Comparison of ENCODE assay signal across 14 cellular contexts in the genomic region with DNA sequence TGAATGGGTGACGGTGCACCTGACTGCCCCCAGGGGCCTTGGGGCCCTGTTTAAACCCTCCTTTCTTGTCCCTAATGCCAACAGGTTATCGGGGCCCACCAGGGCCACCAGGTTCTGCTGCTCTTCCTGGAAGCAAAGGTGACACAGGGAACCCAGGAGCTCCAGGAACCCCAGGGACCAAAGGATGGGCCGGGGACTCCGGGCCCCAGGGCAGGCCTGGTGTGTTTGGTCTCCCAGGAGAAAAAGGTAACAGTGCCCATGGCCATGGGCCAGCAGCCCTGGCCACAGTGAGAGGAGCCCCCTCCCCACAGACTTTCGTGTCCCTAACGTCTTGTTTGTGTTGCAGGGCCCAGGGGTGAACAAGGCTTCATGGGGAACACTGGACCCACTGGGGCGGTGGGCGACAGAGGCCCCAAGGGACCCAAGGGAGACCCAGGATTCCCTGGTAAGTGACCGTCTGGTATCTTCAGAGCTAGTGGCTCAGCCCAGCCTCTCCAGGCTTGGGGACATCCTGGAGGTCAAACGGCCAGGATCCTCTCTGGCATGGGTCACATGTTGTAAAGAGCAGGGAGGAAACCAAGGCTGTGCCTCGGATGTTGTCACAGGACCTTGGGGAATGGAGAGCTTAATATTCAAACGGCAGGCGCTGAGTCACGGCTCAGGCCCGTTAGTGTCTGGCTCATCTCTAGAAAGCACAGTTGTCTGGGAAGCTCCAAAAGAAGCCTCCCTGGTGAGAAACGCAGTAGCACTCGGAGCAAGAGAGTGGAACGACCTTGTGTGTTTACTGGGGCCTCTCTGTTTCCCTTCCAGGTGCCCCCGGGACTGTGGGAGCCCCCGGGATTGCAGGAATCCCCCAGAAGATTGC. TPM values are rescaled to one million over a fixed set of nuclear protein-coding genes. Genes with fewer than 3 reads are reported as not detected.
DNase-seq lines count a peak whose midpoint lies in the region; ATAC-seq, FAIRE-seq and TF ChIP-seq lines count a peak whose summit lies in the region.
"Had no signal": no experiment of that assay in that cellular context is flagged by ENCODE, and none has a peak within 500 bp of the region (broad histone marks: within the 10 kb centered on the region; RNA-seq: fewer than 3 reads in every experiment).

No MANE protein-coding gene starts in this region.

- intact Hi-C loops in Caco-2 (cut with micrococcal nuclease; ENCODE audit: unreplicated experiment), result no loop called here

- H3K14ac ChIP-seq in H1 (ENCODE audit: insufficient read length) (no peak overlapping the region), trophoblast cell (ENCODE audit: low read length) (peak overlapping the region; percentile 81)

- H3K9me3 Mint-ChIP-seq in Caco-2 (ENCODE audit: unreplicated experiment), result peaks cover 25% of the 10 kb centered on the region
- H3K9me3 Mint-ChIP-seq: activated naive CD8-positive, alpha-beta T cell treated with anti-CD3 and anti-CD28 coated beads, Interleukin-2, amount 10 ng/mL, durations not matched to agents 7 days and 5 days had no signal

- no peak overlapping the region for H2BK120ac ChIP-seq in H1 (replicated peaks; ENCODE audit: low read depth, low read length)
- H2BK120ac ChIP-seq in trophoblast cell (ENCODE audit: insufficient read depth, low read length, poor library complexity), result no peak overlapping the region

- H3K27ac ChIP-seq in Karpas-422 (ENCODE audit: low read length), result no peak overlapping the region
- H3K27ac ChIP-seq in H1 (ENCODE audit: low read depth, low read length), result peak overlapping the region; percentile 44; the same call in 1 of the 2 replicates
- H3K27ac ChIP-seq in trophoblast cell (ENCODE audit: low read depth, low read length), result peak overlapping the region; percentile 60

- H3K9ac ChIP-seq in Karpas-422 (ENCODE audit: low read length) (no peak overlapping the region), H1 (replicated peaks in 1 of 4; ENCODE audit: extremely low read depth in 1 of 4, low read depth in 3 of 4, low read length in 3 of 4) (no peak overlapping the region), trophoblast cell (ENCODE audit: low read length) (no peak overlapping the region)

- H4K5ac ChIP-seq in H1 (ENCODE audit: insufficient read length, low read depth, low read length), result no peak overlapping the region

- H3K36me3 ChIP-seq in Caco-2 (ENCODE audit: control insufficient read depth, insufficient read depth, low read length) (no peaks in the 10 kb centered on the region), Karpas-422 (ENCODE audit: insufficient read depth, low read length) (no peaks in the 10 kb centered on the region), H1 (ENCODE audit: control insufficient read depth in 2 of 4, insufficient read depth in 4 of 4, low read length in 3 of 4) (peaks cover 5 to 50% (median 28%) of the 10 kb centered on the region in 4 experiments; a peak in 7 of 8 replicates), trophoblast cell (ENCODE audit: control insufficient read depth in 1 of 2, insufficient read depth in 2 of 2, low read length in 2 of 2) (peaks cover 74 to 89% of the 10 kb centered on the region in 2 experiments)

- no peak overlapping the region for H3K23ac ChIP-seq in H1 (ENCODE audit: insufficient read length)
- no peak overlapping the region for H3K23ac ChIP-seq in trophoblast cell (ENCODE audit: low read length)

- no peak overlapping the region for H3K4ac ChIP-seq in H1 (replicated peaks; ENCODE audit: insufficient read length, low read depth, low read length)
- H3K4ac ChIP-seq in trophoblast cell (ENCODE audit: low read depth, low read length), result peak overlapping the region; percentile 73

- H2AK5ac ChIP-seq in H1 (ENCODE audit: low read depth, low read length) (no peak overlapping the region), trophoblast cell (ENCODE audit: low read length) (peak overlapping the region; percentile 66)

- CTCF ChIA-PET in Caco-2 (lab: Charles Lee) (no interaction called here), H1 (lab: Charles Lee; ENCODE audit: partially characterized antibody) (interaction anchor here (0.7 to 1.9 kb wide), 5 partner anchors 7 to 284 kb away, joined by 3 to 5 read pairs (median 3); no protein-coding TSS in a partner anchor)

- BruUV-seq in Caco-2 (replicated peaks; lab: Mats Ljungman, UMichigan), result no TSS peak

- TF ChIP-seq RAD21 in H1 (IDR thresholded peaks at IDR 0.05 in 1 of 2, conservative IDR thresholded peaks at IDR 0.05 in 1 of 2; ENCODE audit: low read depth in 2 of 2, low read length in 2 of 2), result no peak

- H3K23me2 ChIP-seq in H1 (ENCODE audit: low read depth, low read length), result no peaks in the 10 kb centered on the region

- peaks cover 9% of the 10 kb centered on the region; the same call in 1 of the 2 replicates for H4K20me1 ChIP-seq in Karpas-422 (ENCODE audit: insufficient read depth, low read depth, low read length)
- H4K20me1 ChIP-seq in H1 (replicated peaks in 1 of 2; ENCODE audit: control insufficient read depth in 1 of 2, insufficient read depth in 2 of 2, low read length in 2 of 2), result no peaks in the 10 kb centered on the region

- 0 out of 2 replicates have a peak overlapping the region, but pooled peaks have one; percentile 24 for H2BK5ac ChIP-seq in H1 (ENCODE audit: low read depth, low read length)
- peak overlapping the region; percentile 45 for H2BK5ac ChIP-seq in trophoblast cell (ENCODE audit: low read depth, low read length, poor library complexity)

- peaks cover 27% of the 10 kb centered on the region for H3K4me1 ChIP-seq in Caco-2
- peaks cover 8% of the 10 kb centered on the region for H3K4me1 ChIP-seq in Karpas-422 (ENCODE audit: low read length)
- no peaks in the 10 kb centered on the region for H3K4me1 ChIP-seq in H1 (replicated peaks in 1 of 4; ENCODE audit: control insufficient read depth in 3 of 4, insufficient read depth in 4 of 4, low read length in 3 of 4)
- peaks cover 3 to 12% of the 10 kb centered on the region in 2 experiments for H3K4me1 ChIP-seq in trophoblast cell (ENCODE audit: control insufficient read depth in 1 of 2, insufficient read depth in 2 of 2, low read length in 2 of 2)

- H2AFZ ChIP-seq in Karpas-422 (ENCODE audit: low read length), result no peak overlapping the region
- H2AFZ ChIP-seq in H1 (ENCODE audit: low read length), result no peak overlapping the region
- no peak overlapping the region for H2AFZ ChIP-seq in trophoblast cell (ENCODE audit: insufficient read depth, low read length, poor library complexity)

- H4K91ac ChIP-seq in H1 (replicated peaks; ENCODE audit: insufficient read length, low read length) (no peak overlapping the region), trophoblast cell (ENCODE audit: low read depth, low read length) (peak overlapping the region; percentile 79)

- no peak overlapping the region for H2BK20ac ChIP-seq in H1 (ENCODE audit: low read length)

- H3K27me3 Mint-ChIP-seq in Caco-2 (ENCODE audit: insufficient read depth, unreplicated experiment), result no peaks in the 10 kb centered on the region

- H2BK12ac ChIP-seq in H1 (ENCODE audit: low read depth, low read length), result no peak overlapping the region
- peak overlapping the region; percentile 46 for H2BK12ac ChIP-seq in trophoblast cell (ENCODE audit: low read length)

- no peak overlapping the region for H4K12ac ChIP-seq in trophoblast cell (ENCODE audit: low read depth, low read length)

- peaks cover 34% of the 10 kb centered on the region for H3K4me1 Mint-ChIP-seq in Caco-2 (ENCODE audit: low read depth, unreplicated experiment)
- H3K4me1 Mint-ChIP-seq: activated naive CD8-positive, alpha-beta T cell treated with anti-CD3 and anti-CD28 coated beads, Interleukin-2, amount 10 ng/mL, durations not matched to agents 7 days and 5 days; CD4-positive, alpha-beta memory T cell had no signal

- H3K79me1 ChIP-seq in H1 (ENCODE audit: low read depth, low read length), result no peaks in the 10 kb centered on the region; the same call in 1 of the 2 replicates
- H3K79me1 ChIP-seq in trophoblast cell (ENCODE audit: low read length), result peaks cover 7% of the 10 kb centered on the region

- H3K56ac ChIP-seq in H1 (replicated peaks; ENCODE audit: insufficient read length, low read depth, low read length), result no peak overlapping the region

- H3K27ac Mint-ChIP-seq in Caco-2 (ENCODE audit: unreplicated experiment), result peak overlapping the region; percentile 70
- H3K27ac Mint-ChIP-seq: activated naive CD8-positive, alpha-beta T cell treated with anti-CD3 and anti-CD28 coated beads, Interleukin-2, amount 10 ng/mL, durations not matched to agents 7 days and 5 days; CD4-positive, alpha-beta memory T cell had no signal

- H3K27me3 ChIP-seq in Caco-2 (replicated peaks; ENCODE audit: control insufficient read depth, insufficient read depth, low read length) (no peaks in the 10 kb centered on the region), Karpas-422 (ENCODE audit: low read length) (no peaks in the 10 kb centered on the region), H1 (replicated peaks in 1 of 4; ENCODE audit: control insufficient read depth in 3 of 4, extremely low read depth in 1 of 4, insufficient read depth in 3 of 4, low read length in 3 of 4) (no peaks in the 10 kb centered on the region; a peak in 1 of 7 replicates), trophoblast cell (ENCODE audit: insufficient read depth, low read length) (no peaks in the 10 kb centered on the region)

- H3K4me3 Mint-ChIP-seq in Caco-2 (ENCODE audit: unreplicated experiment), result no peak overlapping the region
- H3K4me3 Mint-ChIP-seq: activated naive CD8-positive, alpha-beta T cell treated with anti-CD3 and anti-CD28 coated beads, Interleukin-2, amount 10 ng/mL, durations not matched to agents 7 days and 5 days; CD4-positive, alpha-beta memory T cell had no signal

- TF ChIP-seq CTCF in Caco-2 (IDR thresholded peaks at IDR 0.05; ENCODE audit: insufficient read depth in 1 of 2, low read depth in 1 of 2, low read length in 1 of 2, severe bottlenecking in 1 of 2, unreplicated experiment in 1 of 2) (no peak), H1 (IDR thresholded peaks at IDR 0.05; ENCODE audit: control extremely low read depth in 1 of 3, insufficient read depth in 1 of 3, low read depth in 1 of 3, low read length in 3 of 3) (no peak)

- TF ChIP-seq EP300 in H1 (IDR thresholded peaks at IDR 0.05; ENCODE audit: borderline replicate concordance in 1 of 2, low read depth in 2 of 2, low read length in 2 of 2), result no peak

- H3K4me2 ChIP-seq in Karpas-422 (ENCODE audit: low read depth, low read length, poor library complexity, severe bottlenecking), result no peak overlapping the region
- H3K4me2 ChIP-seq in H1 (ENCODE audit: insufficient read depth in 1 of 2, low read depth in 2 of 2, low read length in 2 of 2), result no peak overlapping the region
- H3K4me2 ChIP-seq in trophoblast cell (ENCODE audit: low read length), result no peak overlapping the region

- H3K9me2 ChIP-seq in Karpas-422 (replicated peaks; ENCODE audit: insufficient read depth, low read length), result no peaks in the 10 kb centered on the region

- H4K8ac ChIP-seq in H1 (ENCODE audit: extremely low read depth, insufficient read depth, low read length), result peak overlapping the region; percentile 51; the same call in 1 of the 2 replicates
- peak overlapping the region; percentile 56 for H4K8ac ChIP-seq in trophoblast cell (ENCODE audit: low read depth, low read length)

- FAIRE-seq in H1 (lab: Jason Lieb, UNC), result no peak

- DNase-seq in Caco-2 (no peak), Karpas-422 (peak; percentile 74), H1 (ENCODE audit: low read depth in 1 of 2, low spot score in 2 of 2) (no peak), trophoblast cell (no peak), DMS79 (lab: John Stamatoyannopoulos, UW) (no peak), cerebellar cortex (ENCODE audit: low spot score) (no peak)
- no peak for DNase-seq in activated CD4-positive, CD25-positive, alpha-beta regulatory T cell treated with anti-CD3 and anti-CD28 coated beads, Interleukin-2, amount 50 U/mL, for 72 hours
- DNase-seq: activated naive CD8-positive, alpha-beta T cell treated with anti-CD3 and anti-CD28 coated beads, Interleukin-2, amount 10 ng/mL, durations not matched to agents 7 days and 5 days; activated T-cell treated with anti-CD3 and anti-CD28 coated beads for 4 hours; CD4-positive, alpha-beta memory T cell; cortex of kidney; stimulated activated CD4-positive, alpha-beta T cell treated with anti-CD3 and anti-CD28 coated beads, Interleukin-2, amount 100 ng/mL, for 48 hours had no signal

- H3K9me3 ChIP-seq in Caco-2 (peaks cover 10% of the 10 kb centered on the region; the same call in 1 of the 2 replicates), Karpas-422 (ENCODE audit: low read length) (no peaks in the 10 kb centered on the region), H1 (ENCODE audit: insufficient read depth in 2 of 2, low read depth in 1 of 2, low read length in 1 of 2) (no peaks in the 10 kb centered on the region), trophoblast cell (ENCODE audit: insufficient read depth, low read depth, low read length) (peaks cover 6% of the 10 kb centered on the region)

- no peak for ATAC-seq in HG02870 (IDR thresholded peaks at IDR 0.05; ENCODE audit: unreplicated experiment)
- ATAC-seq: activated CD4-positive, CD25-positive, alpha-beta regulatory T cell treated with anti-CD3 and anti-CD28 coated beads, Interleukin-2, amount 50 U/mL, for 24 hours had no signal

- POLR2A ChIA-PET in Caco-2 (lab: Charles Lee), result no interaction called here
- POLR2A ChIA-PET in H1 (lab: Charles Lee; ENCODE audit: partially characterized antibody), result interaction anchor here (0.6 to 1.0 kb wide), 2 partner anchors 17 to 100 kb away, joined by 4 to 5 read pairs; no protein-coding TSS in a partner anchor

- H3K79me2 ChIP-seq in Karpas-422 (ENCODE audit: low read length) (no peaks in the 10 kb centered on the region), H1 (ENCODE audit: control insufficient read depth in 1 of 2, insufficient read depth in 2 of 2, low read length in 2 of 2) (no peaks in the 10 kb centered on the region), trophoblast cell (ENCODE audit: control insufficient read depth, insufficient read depth, low read length, poor library complexity) (no peaks in the 10 kb centered on the region)

- WGBS in H1 (ENCODE audit: extremely low coverage in 1 of 2, insufficient coverage in 1 of 2, insufficient read length in 1 of 2, insufficient replicate concordance in 2 of 2, low coverage in 1 of 2, low lambda C conversion rate in 2 of 2, missing lambda C conversion rate in 1 of 2), 2 experiments, result 93% methylated on average over 19 of the region's 20 CpGs; no CpG with 5 or more reads in 1 of the 2 experiments
- whole genome bisulfite sequencing in trophoblast cell (ENCODE audit: extremely low coverage, insufficient coverage, insufficient read length), result no CpG with 5 or more reads among the region's 20 CpGs

- peaks cover 56% of the 10 kb centered on the region for H3K36me3 Mint-ChIP-seq in Caco-2 (ENCODE audit: insufficient read depth, unreplicated experiment)
- H3K36me3 Mint-ChIP-seq: activated naive CD8-positive, alpha-beta T cell treated with anti-CD3 and anti-CD28 coated beads, Interleukin-2, amount 10 ng/mL, durations not matched to agents 7 days and 5 days; CD4-positive, alpha-beta memory T cell had no signal

- no peak for TF ChIP-seq POLR2A in H1 (IDR thresholded peaks at IDR 0.05; ENCODE audit: control extremely low read depth in 1 of 2, low read depth in 2 of 2, low read length in 2 of 2)

- H3K4me3 ChIP-seq in Caco-2 (ENCODE audit: low read depth, low read length), result no peak overlapping the region
- no peak overlapping the region for H3K4me3 ChIP-seq in Karpas-422 (ENCODE audit: low read length)
- H3K4me3 ChIP-seq in H1 (ENCODE audit: extremely low read depth in 1 of 4, insufficient read depth in 2 of 4, low read depth in 3 of 4, low read length in 4 of 4), result no peak overlapping the region
- H3K4me3 ChIP-seq in trophoblast cell (ENCODE audit: low read depth, low read length), result no peak overlapping the region

- H2BK15ac ChIP-seq in H1 (ENCODE audit: low read length), result no peak overlapping the region

- H3K18ac ChIP-seq in H1 (ENCODE audit: extremely low read depth, low read length), result no peak overlapping the region
- peak overlapping the region; percentile 72 for H3K18ac ChIP-seq in trophoblast cell (ENCODE audit: low read length)

RNA-seq across cellular contexts. Expression of a gene that starts 58.3 kb away (rescaled TPM):
- 37.9 and 40.1 TPM in 2 replicates for total RNA-seq in Caco-2 (2022)
- 0.79 TPM in 1 of 2 replicates, not detected in the other for total RNA-seq in Karpas-422 (2014; rRNA removed; shearing (Covaris generic); ENCODE audit: low replicate concordance)
- 24.7 and 27.9 TPM in 2 replicates for total RNA-seq in H1 (2021; fragmentation: NEBNext Ultra II Directional; extraction: Animal tissue kit (Norgen Biotek cat#: 25700))
- polyA plus RNA-seq in H1 (2011; rRNA removed), result 14.8 and 21.5 TPM in 2 replicates
- 23.6 TPM for polyA plus RNA-seq in H1 (2011; cell fraction: cytosol; rRNA removed)
- polyA plus RNA-seq in H1 (2011; cell fraction: nucleus; rRNA removed), result 14.3 TPM
- 17.1 to 20.8 TPM (median 17.7 TPM) in 4 replicates for polyA plus RNA-seq in H1 (2012, experiment 1 of 2)
- 24.0 TPM for polyA plus RNA-seq in H1 (2012, experiment 2 of 2)
- 16.4 TPM for polyA plus RNA-seq in H1 (2013, experiment 1 of 2)
- polyA plus RNA-seq in H1 (2013, experiment 2 of 2), result 16.1 TPM
- polyA minus RNA-seq in H1 (2011; rRNA and poly(A)+ RNA removed), result 8.5 and 11.9 TPM in 2 replicates
- polyA minus RNA-seq in H1 (2011; cell fraction: cytosol; rRNA and poly(A)+ RNA removed), result 11.2 TPM
- polyA minus RNA-seq in H1 (2011; cell fraction: nucleus; rRNA and poly(A)+ RNA removed), result 4.9 TPM
- 29.9 and 30.6 TPM in 2 replicates for polyA plus RNA-seq in trophoblast cell (2013)

Comparison
In these comparisons a context has a peak if more than half of its experiments do, and no peak if none do; other contexts are left out.
1. RNA of a gene that starts 58.3 kb away (total RNA-seq): 37.9 to 40.1 TPM in Caco-2 and 24.7 to 27.9 TPM in H1; 0.79 TPM in Karpas-422; every median in the first group is over 10 times any median in the second.